Comparison of ENCODE assay signal across 12 cellular contexts in genomic region chr15:40955930-40956542, GRCh38. TPM values are rescaled to one million over a fixed set of nuclear protein-coding genes. Genes with fewer than 3 reads are reported as not detected.
DNase-seq lines count a peak whose midpoint lies in the region; ATAC-seq and TF ChIP-seq lines count a peak whose summit lies in the region.
"Had no signal": no experiment of that assay in that cellular context is flagged by ENCODE, and none has a peak within 500 bp of the region (broad histone marks: within the 10 kb centered on the region; RNA-seq: fewer than 3 reads in every experiment).

No MANE protein-coding gene starts in this region.

- H4K5ac ChIP-seq in IMR-90 (ENCODE audit: low read depth, low read length): no peak overlapping the region

- H3K79me1 ChIP-seq in IMR-90 (ENCODE audit: low read depth in 1 of 2, low read length in 2 of 2): peaks cover 18 to 62% of the 10 kb centered on the region in 2 experiments

- no peak for TF ChIP-seq POLR2A in IMR-90 (IDR thresholded peaks at IDR 0.05; ENCODE audit: low read depth, low read length)

- dilution Hi-C loops in IMR-90 (cut with HindIII; ENCODE audit: low sequenced_read_pairs, unreplicated experiment): no loop called here

- H3K27ac ChIP-seq in IMR-90 (ENCODE audit: insufficient read depth, low read length) (peak overlapping the region; percentile 15; the same call in 1 of the 2 replicates), psoas muscle (peak overlapping the region; percentile 86)
- H3K27ac ChIP-seq: ovary, upper lobe of right lung had no signal

- H2AK5ac ChIP-seq in IMR-90 (ENCODE audit: low read depth, low read length): no peak overlapping the region

- H3K23ac ChIP-seq in IMR-90 (ENCODE audit: low read depth, low read length): peak overlapping the region; percentile 64; the same call in 1 of the 2 replicates

- peak; percentile 29 for DNase-seq in DMS53 (lab: John Stamatoyannopoulos, UW)
- no peak for DNase-seq in DMS53 treated with DMSO at 0.1 percent for 48 hours (lab: John Stamatoyannopoulos, UW; ENCODE audit: unreplicated experiment)
- DNase-seq in IMR-90: peak; percentile 29
- peak; percentile 52 for DNase-seq in choroid plexus epithelial cell (ENCODE audit: low read depth)
- peak in 1 of 2 donors; percentile 76 for DNase-seq in psoas muscle
- DNase-seq in kidney tubule cell (ENCODE audit: low spot score): no peak
- no peak for DNase-seq in activated CD8-positive, alpha-beta memory T cell treated with anti-CD3 and anti-CD28 coated beads, Interleukin-2, amount 50 U/mL, for 4 hours
- no peak for DNase-seq in NCI-H1930 (lab: John Stamatoyannopoulos, UW)
- DNase-seq: central memory CD4-positive, alpha-beta T cell; kidney glomerular epithelial cell; upper lobe of right lung had no signal

- H3K4ac ChIP-seq in IMR-90 (ENCODE audit: low read depth, low read length): peak overlapping the region; percentile 58

- in situ Hi-C loops in IMR-90 (cut with MboI; ENCODE audit: low sequenced_read_pairs): no loop called here

- ATAC-seq in IMR-90 (ENCODE audit: low read depth) (no peak), psoas muscle (peak; percentile 2 to 29 (median 14))
- ATAC-seq: upper lobe of right lung had no signal

- H3K27me3 ChIP-seq in IMR-90 (ENCODE audit: control insufficient read depth, insufficient read depth, low read length) (no peaks in the 10 kb centered on the region), psoas muscle (ENCODE audit: insufficient read depth in 3 of 3, low read length in 2 of 3) (no peaks in the 10 kb centered on the region)
- H3K27me3 ChIP-seq: ovary, upper lobe of right lung had no signal

- peak overlapping the region; percentile 55 for H2BK5ac ChIP-seq in IMR-90 (ENCODE audit: low read depth, low read length, poor library complexity, severe bottlenecking)

- no peak overlapping the region for H2BK120ac ChIP-seq in IMR-90 (ENCODE audit: low read depth, low read length)

- intact Hi-C loops in IMR-90 (cut with micrococcal nuclease): no loop called here
- intact Hi-C loops in psoas muscle (cut with DNase I): no loop called here

- POLR2A ChIA-PET in IMR-90 (lab: Charles Lee; ENCODE audit: unreplicated experiment): interaction anchor here (1.0 kb wide), 2 partner anchors 15 to 29 kb away, joined by 3 read pairs; no protein-coding TSS in a partner anchor

- peak overlapping the region; percentile 56 for H3K9ac ChIP-seq in IMR-90 (ENCODE audit: low read depth, low read length)

- WGBS in IMR-90 (ENCODE audit: extremely low coverage in 2 of 2, insufficient read length in 1 of 2), 2 experiments: 80% methylated on average over 1 of the region's 3 CpGs; no CpG with 5 or more reads in 1 of the 2 experiments
- 31 to 61% (median 45%) methylated on average over 2 to 3 of the region's 3 CpGs for WGBS in psoas muscle, 3 donors

- no peak for TF ChIP-seq CTCF in IMR-90 (conservative IDR thresholded peaks at IDR 0.05; ENCODE audit: low read depth, low read length)
- TF ChIP-seq CTCF in choroid plexus epithelial cell (conservative IDR thresholded peaks at IDR 0.05; ENCODE audit: low read depth, low read length): no peak
- no peak for TF ChIP-seq CTCF in psoas muscle (IDR thresholded peaks at IDR 0.05)

- H2BK20ac ChIP-seq in IMR-90 (ENCODE audit: low read depth, low read length): no peak overlapping the region

- H3K36me3 ChIP-seq in IMR-90 (ENCODE audit: control insufficient read depth, insufficient read depth, low read length) (peaks cover 28% of the 10 kb centered on the region), psoas muscle (ENCODE audit: insufficient read depth in 1 of 2, low read depth in 1 of 2) (peaks cover 0 to 9% of the 10 kb centered on the region in 2 donors)
- H3K36me3 ChIP-seq: ovary, upper lobe of right lung had no signal

- H3K18ac ChIP-seq in IMR-90 (ENCODE audit: low read depth, low read length): no peak overlapping the region

- peak overlapping the region; percentile 11 to 27; a peak in 2 of 4 replicates for H4K8ac ChIP-seq in IMR-90 (ENCODE audit: low read depth in 2 of 2, low read length in 2 of 2)

- CTCF ChIA-PET in IMR-90 (lab: Yijun Ruan, JAX): interaction anchor here (1.9 kb wide), 1 partner anchor 62 kb away, joined by 4 read pairs; no protein-coding TSS in a partner anchor

- no peaks in the 10 kb centered on the region for H3K9me3 ChIP-seq in IMR-90 (ENCODE audit: control insufficient read depth, insufficient read depth, low read length)
- H3K9me3 ChIP-seq in psoas muscle: no peaks in the 10 kb centered on the region
- H3K9me3 ChIP-seq: ovary, upper lobe of right lung had no signal

- peaks cover 32% of the 10 kb centered on the region for H3K9me1 ChIP-seq in IMR-90 (ENCODE audit: insufficient read depth, low read length)

- no peak overlapping the region for H4K91ac ChIP-seq in IMR-90 (ENCODE audit: insufficient read depth, low read depth, low read length)

- H3K4me3 ChIP-seq in IMR-90 (ENCODE audit: insufficient read depth, low read depth, low read length) (peak overlapping the region; percentile 16; the same call in 1 of the 2 replicates), choroid plexus epithelial cell (ENCODE audit: low read depth, low read length) (no peak overlapping the region), psoas muscle (peak overlapping the region; percentile 84)
- H3K4me3 ChIP-seq: ovary, upper lobe of right lung had no signal

- H2AFZ ChIP-seq in IMR-90 (replicated peaks; ENCODE audit: low read length, poor library complexity): no peak overlapping the region

- H4K20me1 ChIP-seq in IMR-90 (ENCODE audit: insufficient read depth, low read length): peaks cover 55% of the 10 kb centered on the region

- H3K14ac ChIP-seq in IMR-90 (replicated peaks; ENCODE audit: low read depth, low read length): peak overlapping the region; percentile 77

- H3K56ac ChIP-seq in IMR-90 (ENCODE audit: extremely low read depth, insufficient read depth, low read length): no peak overlapping the region

- no TSS peak for BruUV-seq in IMR-90 (replicated peaks; lab: Mats Ljungman, UMichigan)

- peak overlapping the region; percentile 68 for H3K4me2 ChIP-seq in IMR-90 (ENCODE audit: low read depth, low read length)

- no peak overlapping the region for H2BK15ac ChIP-seq in IMR-90 (ENCODE audit: low read depth, low read length)

- no peak overlapping the region for H2AK9ac ChIP-seq in IMR-90 (replicated peaks; ENCODE audit: low read depth, low read length, poor library complexity)

- no peak for TF ChIP-seq RAD21 in IMR-90 (IDR thresholded peaks at IDR 0.05; ENCODE audit: low read length)

- H3K4me1 ChIP-seq in IMR-90 (ENCODE audit: control insufficient read depth, insufficient read depth, low read length) (peaks cover 31% of the 10 kb centered on the region), psoas muscle (peaks cover 44% of the 10 kb centered on the region)

TF ChIP-seq in IMR-90, 13 proteins besides CTCF, POLR2A, EP300 and RAD21:
- TF ChIP-seq NFE2L2 (IDR thresholded peaks at IDR 0.05; ENCODE audit: low read depth, low read length) (no peak), RFX5 (IDR thresholded peaks at IDR 0.05; ENCODE audit: low read depth, low read length) (no peak), FOS (IDR thresholded peaks at IDR 0.05; ENCODE audit: low read depth, low read length) (no peak), USF2 (IDR thresholded peaks at IDR 0.05; ENCODE audit: low read depth, low read length) (no peak), MXI1 (IDR thresholded peaks at IDR 0.05; ENCODE audit: borderline replicate concordance, low read depth, low read length) (no peak), CHD1 (IDR thresholded peaks at IDR 0.05; ENCODE audit: low read depth, low read length) (no peak), MAFK (IDR thresholded peaks at IDR 0.05; ENCODE audit: low read depth, low read length) (no peak), CEBPB (IDR thresholded peaks at IDR 0.05; ENCODE audit: low read depth, low read length) (no peak), RCOR1 (IDR thresholded peaks at IDR 0.05; ENCODE audit: insufficient replicate concordance, low read length) (no peak), MAZ (IDR thresholded peaks at IDR 0.05; ENCODE audit: borderline replicate concordance, low read depth, low read length) (no peak), SMC3 (IDR thresholded peaks at IDR 0.05; ENCODE audit: low read depth, low read length) (no peak), BHLHE40 (IDR thresholded peaks at IDR 0.05; ENCODE audit: low read depth, low read length) (no peak)
- TF ChIP-seq, protein P1, sequence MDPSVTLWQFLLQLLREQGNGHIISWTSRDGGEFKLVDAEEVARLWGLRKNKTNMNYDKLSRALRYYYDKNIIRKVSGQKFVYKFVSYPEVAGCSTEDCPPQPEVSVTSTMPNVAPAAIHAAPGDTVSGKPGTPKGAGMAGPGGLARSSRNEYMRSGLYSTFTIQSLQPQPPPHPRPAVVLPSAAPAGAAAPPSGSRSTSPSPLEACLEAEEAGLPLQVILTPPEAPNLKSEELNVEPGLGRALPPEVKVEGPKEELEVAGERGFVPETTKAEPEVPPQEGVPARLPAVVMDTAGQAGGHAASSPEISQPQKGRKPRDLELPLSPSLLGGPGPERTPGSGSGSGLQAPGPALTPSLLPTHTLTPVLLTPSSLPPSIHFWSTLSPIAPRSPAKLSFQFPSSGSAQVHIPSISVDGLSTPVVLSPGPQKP (IDR thresholded peaks at IDR 0.05; ENCODE audit: borderline replicate concordance, low read depth, low read length): no peak

RNA-seq across cellular contexts. Expression of gene CHAC1, which starts 2.8 kb away (rescaled TPM):
- total RNA-seq in IMR-90 (2012; rRNA removed): 41.9 and 51.3 TPM in 2 replicates
- 72.5 and 77.8 TPM in 2 replicates for polyA plus RNA-seq in IMR-90 (2012; rRNA removed)
- polyA plus RNA-seq in IMR-90 (2012; cell fraction: cytosol; rRNA removed): 40.3 and 108 TPM in 2 replicates
- 31.6 and 74.8 TPM in 2 replicates for polyA plus RNA-seq in IMR-90 (2012; cell fraction: nucleus; rRNA removed; ENCODE audit: low replicate concordance)
- 100 to 1,000 TPM in 2 of 4 donors, 10 to 100 TPM in 1, 1 to 10 TPM in 1; 3.7 to 243 (median 96.3) TPM for total RNA-seq in psoas muscle
- polyA plus RNA-seq in psoas muscle: 100 to 1,000 TPM in 1 of 3 donors, 10 to 100 TPM in 2; 14.0 to 129 (median 49.0) TPM

RNA-seq across cellular contexts. Expression of gene DLL4, which starts 26.9 kb away (rescaled TPM):
- 1.7 and 1.8 TPM in 2 replicates for total RNA-seq in IMR-90 (2012; rRNA removed)
- polyA plus RNA-seq in IMR-90 (2012; rRNA removed): 3.4 and 3.6 TPM in 2 replicates
- 2.3 and 2.9 TPM in 2 replicates for polyA plus RNA-seq in IMR-90 (2012; cell fraction: cytosol; rRNA removed)
- polyA plus RNA-seq in IMR-90 (2012; cell fraction: nucleus; rRNA removed; ENCODE audit: low replicate concordance): 2.4 and 5.1 TPM in 2 replicates
- 10 to 100 TPM in 1 of 4 donors, 1 to 10 TPM in 3; 7.2 to 13.1 (median 9.2) TPM for total RNA-seq in psoas muscle
- polyA plus RNA-seq in psoas muscle: 1 to 10 TPM; 4.0 to 6.1 (median 6.0) TPM

Comparison
In these comparisons a context has a peak if more than half of its experiments do, and no peak if none do; other contexts are left out.
1. DNase-seq: peak in DMS53 (single experiment), IMR-90 (single experiment) and choroid plexus epithelial cell (single experiment); none in DMS53 treated with DMSO at 0.1 percent for 48 hours (single experiment), kidney tubule cell (single experiment), activated CD8-positive, alpha-beta memory T cell treated with anti-CD3 and anti-CD28 coated beads, Interleukin-2, amount 50 U/mL, for 4 hours (single experiment) and NCI-H1930 (0 of 2).